In the genomic region with DNA sequence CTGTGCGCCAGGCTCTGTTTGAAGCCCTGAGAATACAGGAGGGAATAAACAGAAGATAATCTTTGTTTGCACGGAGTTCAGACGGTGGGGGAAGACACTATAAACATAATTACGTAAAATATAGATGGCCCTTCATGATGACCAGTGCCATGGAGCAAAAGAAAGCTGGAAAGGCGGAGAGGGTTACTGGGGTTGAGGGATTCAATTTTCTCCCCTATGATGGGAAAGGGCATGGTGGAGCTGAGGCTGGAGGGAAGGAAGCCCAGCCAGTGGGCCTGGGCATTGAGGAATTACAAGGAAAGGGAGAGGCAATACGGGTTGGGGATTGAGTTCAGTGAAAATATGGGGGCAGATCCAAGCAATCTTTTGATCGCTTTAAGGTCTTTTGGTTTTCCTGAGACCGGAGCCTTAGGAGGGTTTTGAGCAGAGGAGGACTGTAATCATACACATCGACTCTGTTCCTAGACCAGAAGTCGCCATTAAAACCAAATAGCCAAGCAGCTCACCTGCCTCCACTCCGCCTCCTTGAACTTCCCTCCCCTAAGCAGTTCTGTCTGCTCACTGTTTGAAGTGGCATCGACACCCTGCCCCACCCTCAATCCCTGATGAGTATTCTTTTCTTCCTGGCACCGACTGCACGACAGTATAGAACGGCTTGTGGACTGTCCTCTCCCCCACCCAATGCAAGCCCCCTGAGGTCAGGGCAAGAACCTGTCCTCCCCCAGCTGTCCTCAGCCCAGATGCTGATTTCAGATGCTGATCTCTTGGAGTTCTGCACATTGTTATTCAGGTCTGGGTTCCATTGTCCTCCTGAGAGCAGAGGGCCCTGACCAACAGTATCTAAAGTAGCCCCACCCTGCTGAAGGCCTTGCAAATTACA, we compare ENCODE assay signal across 8 cellular contexts. TPM values are rescaled to one million over a fixed set of nuclear protein-coding genes. Genes with fewer than 3 reads are reported as not detected.
DNase-seq lines count a peak whose midpoint lies in the region; ATAC-seq and TF ChIP-seq lines count a peak whose summit lies in the region.

No MANE protein-coding gene starts in this region.

- H3K14ac ChIP-seq in mesenchymal stem cell (ENCODE audit: low read length in 2 of 2) = no peak overlapping the region

- H3K9me3 ChIP-seq in left ventricle myocardium inferior (replicated peaks) = no peaks in the 10 kb centered on the region
- no peaks in the 10 kb centered on the region for H3K9me3 ChIP-seq in ascending aorta
- H3K9me3 ChIP-seq in mesenchymal stem cell (ENCODE audit: control insufficient read depth, low read length) = no peaks in the 10 kb centered on the region

- no peak overlapping the region for H2BK5ac ChIP-seq in mesenchymal stem cell (ENCODE audit: low read depth, low read length, poor library complexity, severe bottlenecking)

- H3K36me3 ChIP-seq in left ventricle myocardium inferior (peaks cover 3% of the 10 kb centered on the region), ascending aorta (peaks cover 3 to 6% of the 10 kb centered on the region in 2 donors), mesenchymal stem cell (ENCODE audit: control insufficient read depth in 1 of 2, insufficient read depth in 2 of 2, low read depth in 1 of 2, low read length in 2 of 2) (peaks cover 12 to 15% of the 10 kb centered on the region in 2 experiments)

- H2BK120ac ChIP-seq in mesenchymal stem cell (ENCODE audit: low read depth, low read length) = no peak overlapping the region

- intact Hi-C loops in left ventricle myocardium inferior (cut with micrococcal nuclease) (no loop called here), left ventricle myocardium superior (cut with micrococcal nuclease) (no loop called here), ascending aorta (cut with DNase I) (no loop called here)

- no peak for ATAC-seq in left ventricle myocardium superior

- H3K18ac ChIP-seq in mesenchymal stem cell (ENCODE audit: low read depth in 1 of 2, low read length in 2 of 2) = no peak overlapping the region

- H3K4me1 ChIP-seq in left ventricle myocardium inferior (peaks cover 50% of the 10 kb centered on the region), ascending aorta (peaks cover 7 to 10% of the 10 kb centered on the region in 2 donors), mesenchymal stem cell (ENCODE audit: control insufficient read depth, insufficient read depth, low read depth, low read length) (peaks cover 29% of the 10 kb centered on the region)

- no peak for TF ChIP-seq CTCF in left ventricle myocardium inferior (IDR thresholded peaks at IDR 0.05; ENCODE audit: borderline replicate concordance)
- TF ChIP-seq CTCF in ascending aorta (IDR thresholded peaks at IDR 0.05) = no peak

- H3K4me2 ChIP-seq in mesenchymal stem cell (ENCODE audit: low read length, poor library complexity, severe bottlenecking) = peak overlapping the region; percentile 74

- H4K8ac ChIP-seq in mesenchymal stem cell (ENCODE audit: low read length) = peak overlapping the region; percentile 42

- DNase-seq in left ventricle myocardium inferior (no peak), left ventricle myocardium superior (no peak), ascending aorta (ENCODE audit: low spot score in 2 of 2) (no peak), mesenchymal stem cell (no peak), glomerular visceral epithelial cell (ENCODE audit: extremely low spot score) (no peak)
- DNase-seq in NK-92 treated with Interleukin-12 subunit alpha and Interleukin-12 subunit beta, amount 100 ng/mL, for 24 hours (lab: John Stamatoyannopoulos, UW) = no peak
- no peak for DNase-seq in stimulated activated naive CD4-positive, alpha-beta T cell (lab: John Stamatoyannopoulos, UW)
- DNase-seq in activated CD4-positive, CD25-positive, alpha-beta regulatory T cell (lab: John Stamatoyannopoulos, UW) = no peak

- H3K4ac ChIP-seq in mesenchymal stem cell (ENCODE audit: low read depth in 1 of 2, low read length in 2 of 2) = peak overlapping the region; percentile 22 to 43

- H3K79me1 ChIP-seq in mesenchymal stem cell (replicated peaks; ENCODE audit: low read length, poor library complexity, severe bottlenecking) = peaks cover 9% of the 10 kb centered on the region

- peak overlapping the region; percentile 74 for H3K9ac ChIP-seq in mesenchymal stem cell (ENCODE audit: low read length)

- peak overlapping the region; percentile 51 for H3K27ac ChIP-seq in left ventricle myocardium inferior (replicated peaks)
- no peak overlapping the region for H3K27ac ChIP-seq in ascending aorta
- no peak overlapping the region for H3K27ac ChIP-seq in mesenchymal stem cell (ENCODE audit: low read length, poor library complexity, severe bottlenecking)

- WGBS in mesenchymal stem cell = 75% methylated on average over 15 of the region's 15 CpGs

- no peaks in the 10 kb centered on the region for H3K27me3 ChIP-seq in left ventricle myocardium inferior (ENCODE audit: low read depth)
- H3K27me3 ChIP-seq in ascending aorta = no peaks in the 10 kb centered on the region
- H3K27me3 ChIP-seq in mesenchymal stem cell (ENCODE audit: control insufficient read depth in 1 of 2, insufficient read depth in 1 of 2, low read length in 2 of 2) = no peaks in the 10 kb centered on the region

- peak overlapping the region in 1 of 2 experiments; percentile 31 for H3K23ac ChIP-seq in mesenchymal stem cell (ENCODE audit: low read length in 2 of 2)

- peak overlapping the region; percentile 22 for H2AK5ac ChIP-seq in mesenchymal stem cell (ENCODE audit: low read length, severe bottlenecking)

- H3K4me3 ChIP-seq in left ventricle myocardium inferior (peak overlapping the region; percentile 66), ascending aorta (peak overlapping the region; percentile 12 to 62), mesenchymal stem cell (ENCODE audit: insufficient read depth in 1 of 2, low read depth in 1 of 2, low read length in 2 of 2) (peak overlapping the region in 1 of 2 experiments; percentile 78)

- H2BK15ac ChIP-seq in mesenchymal stem cell (ENCODE audit: low read depth, poor library complexity, severe bottlenecking) = no peak overlapping the region

- H2AFZ ChIP-seq in mesenchymal stem cell (ENCODE audit: low read depth, low read length) = no peak overlapping the region

- no peak overlapping the region for H4K91ac ChIP-seq in mesenchymal stem cell (ENCODE audit: low read length)

- H2BK12ac ChIP-seq in mesenchymal stem cell (ENCODE audit: low read length in 2 of 2) = no peak overlapping the region

RNA-seq across cellular contexts. Expression of gene ZNF296, which starts 0.8 kb away (rescaled TPM):
- total RNA-seq in left ventricle myocardium inferior (not detected), left ventricle myocardium superior (0.20 TPM), ascending aorta (not detected)
- polyA plus RNA-seq in mesenchymal stem cell (2013, experiment 1 of 2) = 0.58 TPM
- 0.56 TPM for polyA plus RNA-seq in mesenchymal stem cell (2013, experiment 2 of 2)

RNA-seq across cellular contexts. Expression of gene GEMIN7, which starts 2.0 kb away (rescaled TPM):
- total RNA-seq in left ventricle myocardium inferior = 15.9 TPM
- total RNA-seq in left ventricle myocardium superior = 14.4 TPM
- total RNA-seq in ascending aorta = 48.2 TPM
- polyA plus RNA-seq in mesenchymal stem cell (2013, experiment 1 of 2) = 24.6 TPM
- 24.3 TPM for polyA plus RNA-seq in mesenchymal stem cell (2013, experiment 2 of 2)

RNA-seq across cellular contexts. Expression of gene PPP1R37, which starts 15.9 kb away (rescaled TPM):
- total RNA-seq in left ventricle myocardium inferior (15.9 TPM), left ventricle myocardium superior (16.0 TPM), ascending aorta (17.6 TPM)
- polyA plus RNA-seq in mesenchymal stem cell (2013, experiment 1 of 2) = 20.4 TPM
- 21.8 TPM for polyA plus RNA-seq in mesenchymal stem cell (2013, experiment 2 of 2)

RNA-seq across cellular contexts. Expression of gene CLASRP, which starts 38.2 kb away (rescaled TPM):
- 31.3 TPM for total RNA-seq in left ventricle myocardium inferior
- total RNA-seq in left ventricle myocardium superior = 33.9 TPM
- total RNA-seq in ascending aorta = 103 TPM
- 22.8 TPM for polyA plus RNA-seq in mesenchymal stem cell (2013, experiment 1 of 2)
- 21.7 TPM for polyA plus RNA-seq in mesenchymal stem cell (2013, experiment 2 of 2)
